In genomic region chr11:125110996-125111340, GRCh38 we compare ENCODE assay signal across 8 cellular contexts. TPM values are rescaled to one million over a fixed set of nuclear protein-coding genes. Genes with fewer than 3 reads are reported as not detected.
DNase-seq lines count a peak whose midpoint lies in the region; ATAC-seq, FAIRE-seq and TF ChIP-seq lines count a peak whose summit lies in the region.

No MANE protein-coding gene starts in this region.

- DNase-seq in SHP77 treated with DMSO at 0.1 percent for 48 hours (lab: John Stamatoyannopoulos, UW) (peak; percentile 29), SHP77 (lab: John Stamatoyannopoulos, UW) (no peak), MG63 (no peak), kidney (no peak)
- DNase-seq in activated naive CD8-positive, alpha-beta T cell treated with anti-CD3 and anti-CD28 coated beads, Interleukin-2, amount 10 ng/mL, durations not matched to agents 7 days and 5 days = no peak

- peak overlapping the region; percentile 99 for H3K4me3 Mint-ChIP-seq in activated naive CD8-positive, alpha-beta T cell treated with anti-CD3 and anti-CD28 coated beads, Interleukin-2, amount 10 ng/mL, durations not matched to agents 7 days and 5 days
- peak overlapping the region; percentile 86 for H3K4me3 Mint-ChIP-seq in stimulated activated naive CD8-positive, alpha-beta T cell treated with anti-CD3 and anti-CD28 coated beads, Interleukin-15, Interleukin-2, amounts not matched to agents 100 ng/mL and 50 ng/mL, for 24 hours

- no peak for ATAC-seq in activated naive CD8-positive, alpha-beta T cell treated with anti-CD3 and anti-CD28 coated beads, Interleukin-2, amount 10 ng/mL, durations not matched to agents 7 days and 5 days (ENCODE audit: low read depth)
- ATAC-seq in HG02938 (IDR thresholded peaks at IDR 0.05; ENCODE audit: unreplicated experiment) = no peak
- no peak for ATAC-seq in GM18867 (IDR thresholded peaks at IDR 0.05; ENCODE audit: unreplicated experiment)

- H3K9me3 Mint-ChIP-seq in activated naive CD8-positive, alpha-beta T cell treated with anti-CD3 and anti-CD28 coated beads, Interleukin-2, amount 10 ng/mL, durations not matched to agents 7 days and 5 days = no peaks in the 10 kb centered on the region
- no peaks in the 10 kb centered on the region for H3K9me3 Mint-ChIP-seq in stimulated activated naive CD8-positive, alpha-beta T cell treated with anti-CD3 and anti-CD28 coated beads, Interleukin-15, Interleukin-2, amounts not matched to agents 100 ng/mL and 50 ng/mL, for 24 hours

- no peaks in the 10 kb centered on the region for H3K36me3 ChIP-seq in MG63
- H3K36me3 ChIP-seq in kidney (ENCODE audit: control insufficient read depth in 1 of 2, insufficient read depth in 2 of 2, low read length in 2 of 2) = no peaks in the 10 kb centered on the region

- no peak for TF ChIP-seq CTCF in kidney (IDR thresholded peaks at IDR 0.05; ENCODE audit: borderline replicate concordance, extremely low read depth, insufficient read depth)

- peaks cover 16% of the 10 kb centered on the region for H3K4me1 Mint-ChIP-seq in activated naive CD8-positive, alpha-beta T cell treated with anti-CD3 and anti-CD28 coated beads, Interleukin-2, amount 10 ng/mL, durations not matched to agents 7 days and 5 days
- H3K4me1 Mint-ChIP-seq in stimulated activated naive CD8-positive, alpha-beta T cell treated with anti-CD3 and anti-CD28 coated beads, Interleukin-15, Interleukin-2, amounts not matched to agents 100 ng/mL and 50 ng/mL, for 24 hours (ENCODE audit: low read depth) = peaks cover 18% of the 10 kb centered on the region

- peaks cover 6% of the 10 kb centered on the region for H3K27me3 Mint-ChIP-seq in activated naive CD8-positive, alpha-beta T cell treated with anti-CD3 and anti-CD28 coated beads, Interleukin-2, amount 10 ng/mL, durations not matched to agents 7 days and 5 days
- H3K27me3 Mint-ChIP-seq in stimulated activated naive CD8-positive, alpha-beta T cell treated with anti-CD3 and anti-CD28 coated beads, Interleukin-15, Interleukin-2, amounts not matched to agents 100 ng/mL and 50 ng/mL, for 24 hours = no peaks in the 10 kb centered on the region

- peak overlapping the region; percentile 97 for H3K4me3 ChIP-seq in MG63
- peak overlapping the region; percentile 82 to 85 for H3K4me3 ChIP-seq in kidney (ENCODE audit: low read length in 2 of 2)

- H3K27me3 ChIP-seq in MG63 = no peaks in the 10 kb centered on the region

- no peaks in the 10 kb centered on the region for H3K9me3 ChIP-seq in MG63
- no peaks in the 10 kb centered on the region for H3K9me3 ChIP-seq in kidney (ENCODE audit: control insufficient read depth in 1 of 2, low read length in 2 of 2)

- intact Hi-C loops in kidney (cut with DNase I) = no loop called here

- H3K4me1 ChIP-seq in kidney (ENCODE audit: control insufficient read depth in 1 of 2, insufficient read depth in 1 of 2, low read depth in 1 of 2, low read length in 2 of 2) = peaks cover 6% of the 10 kb centered on the region in 2 donors

- peak overlapping the region; percentile 71 to 85 for H3K9ac ChIP-seq in kidney (ENCODE audit: low read length in 2 of 2)

- H3K36me3 Mint-ChIP-seq in activated naive CD8-positive, alpha-beta T cell treated with anti-CD3 and anti-CD28 coated beads, Interleukin-2, amount 10 ng/mL, durations not matched to agents 7 days and 5 days = peaks cover 1% of the 10 kb centered on the region
- H3K36me3 Mint-ChIP-seq in stimulated activated naive CD8-positive, alpha-beta T cell treated with anti-CD3 and anti-CD28 coated beads, Interleukin-15, Interleukin-2, amounts not matched to agents 100 ng/mL and 50 ng/mL, for 24 hours (ENCODE audit: low read depth) = peaks cover 6% of the 10 kb centered on the region

- H3K27ac Mint-ChIP-seq in activated naive CD8-positive, alpha-beta T cell treated with anti-CD3 and anti-CD28 coated beads, Interleukin-2, amount 10 ng/mL, durations not matched to agents 7 days and 5 days = peak overlapping the region; percentile 96
- peak overlapping the region; percentile 87 for H3K27ac Mint-ChIP-seq in stimulated activated naive CD8-positive, alpha-beta T cell treated with anti-CD3 and anti-CD28 coated beads, Interleukin-15, Interleukin-2, amounts not matched to agents 100 ng/mL and 50 ng/mL, for 24 hours

- FAIRE-seq in kidney (lab: Jason Lieb, UNC) = no peak

- H3K27ac ChIP-seq in kidney (ENCODE audit: low read depth in 2 of 2, low read length in 2 of 2) = peak overlapping the region; percentile 59 to 74

- POLR2A ChIA-PET in activated naive CD8-positive, alpha-beta T cell treated with anti-CD3 and anti-CD28 coated beads, Interleukin-2, amount 10 ng/mL, durations not matched to agents 7 days and 5 days (lab: Charles Lee) = interaction anchor here (0.6 to 2.0 kb wide), 3 partner anchors 41 to 157 kb away, joined by 3 to 11 read pairs (median 3); partner anchors contain the start of gene CCDC15

RNA-seq across cellular contexts. Expression of gene TMEM218, which starts 0.5 kb away (rescaled TPM):
- 27.7 and 31.6 TPM in 2 replicates for total RNA-seq in MG63 (2014; rRNA removed; shearing (Covaris generic); ENCODE audit: low replicate concordance)
- 10 to 100 TPM; 13.1 to 14.3 TPM for total RNA-seq in activated naive CD8-positive, alpha-beta T cell treated with anti-CD3 and anti-CD28 coated beads, Interleukin-2, amount 10 ng/mL, durations not matched to agents 7 days and 5 days
- total RNA-seq in kidney = 22.9 TPM
- polyA plus RNA-seq in kidney (ENCODE audit: insufficient read depth, low read depth, low replicate concordance) = 33.4 TPM

RNA-seq across cellular contexts. Expression of gene SLC37A2, which starts 47.9 kb away (rescaled TPM):
- 0.07 and 0.79 TPM in 2 replicates for total RNA-seq in MG63 (2014; rRNA removed; shearing (Covaris generic); ENCODE audit: low replicate concordance)
- total RNA-seq in activated naive CD8-positive, alpha-beta T cell treated with anti-CD3 and anti-CD28 coated beads, Interleukin-2, amount 10 ng/mL, durations not matched to agents 7 days and 5 days = 1 to 10 TPM; 3.5 TPM
- 6.1 TPM for total RNA-seq in kidney
- 0.82 TPM for polyA plus RNA-seq in kidney (ENCODE audit: insufficient read depth, low read depth, low replicate concordance)

RNA-seq across cellular contexts. Expression of gene PKNOX2, which starts 53.6 kb away (rescaled TPM):
- 0.94 and 15.3 TPM in 2 replicates for total RNA-seq in MG63 (2014; rRNA removed; shearing (Covaris generic); ENCODE audit: low replicate concordance)
- not detected for total RNA-seq in activated naive CD8-positive, alpha-beta T cell treated with anti-CD3 and anti-CD28 coated beads, Interleukin-2, amount 10 ng/mL, durations not matched to agents 7 days and 5 days
- total RNA-seq in kidney = 6.0 TPM
- 1.5 TPM for polyA plus RNA-seq in kidney (ENCODE audit: insufficient read depth, low read depth, low replicate concordance)
